Comparison of ENCODE assay signal across 8 cellular contexts in genomic region chr5:180315762-180316212, GRCh38. TPM values are rescaled to one million over a fixed set of nuclear protein-coding genes. Genes with fewer than 3 reads are reported as not detected.
DNase-seq lines count a peak whose midpoint lies in the region; ATAC-seq and TF ChIP-seq lines count a peak whose summit lies in the region.

No MANE protein-coding gene starts in this region.

- H3K36me3 Mint-ChIP-seq in CD8-positive, alpha-beta T cell: no peaks in the 10 kb centered on the region
- H3K36me3 Mint-ChIP-seq in mesothelial cell of epicardium: peaks cover 4% of the 10 kb centered on the region

- no peak overlapping the region for H3K4me3 Mint-ChIP-seq in CD8-positive, alpha-beta T cell
- H3K4me3 Mint-ChIP-seq in mesothelial cell of epicardium: no peak overlapping the region

- H3K27me3 ChIP-seq in CD8-positive, alpha-beta T cell (ENCODE audit: insufficient read depth, low read length): no peaks in the 10 kb centered on the region
- H3K27me3 ChIP-seq in dorsolateral prefrontal cortex: no peaks in the 10 kb centered on the region

- intact Hi-C loops in CD8-positive, alpha-beta T cell (cut with DNase I, micrococcal nuclease): loop anchor here (1.0 kb wide), 3 partner anchors 22 to 188 kb away; no protein-coding TSS in a partner anchor
- intact Hi-C loops in dorsolateral prefrontal cortex (cut with DNase I): no loop called here

- peak; percentile 98 for TF ChIP-seq CTCF in CD8-positive, alpha-beta T cell (IDR thresholded peaks at IDR 0.05)
- TF ChIP-seq CTCF in NB4 (IDR thresholded peaks at IDR 0.05; ENCODE audit: low read depth, low read length) (peak; percentile 91), dorsolateral prefrontal cortex (IDR thresholded peaks at IDR 0.05 in 54 of 56, conservative IDR thresholded peaks at IDR 0.05 in 2 of 56; ENCODE audit: low read depth in 1 of 56, partially characterized antibody in 56 of 56) (peak; percentile 39 to 96 (median 89)), mesothelial cell of epicardium (IDR thresholded peaks at IDR 0.05; ENCODE audit: unreplicated experiment) (peak; percentile 86)

- H3K9me3 ChIP-seq in CD8-positive, alpha-beta T cell (ENCODE audit: low read length): no peaks in the 10 kb centered on the region

- TF ChIP-seq POLR2A in NB4 (IDR thresholded peaks at IDR 0.05; ENCODE audit: extremely low read depth, insufficient read length): no peak

- H3K27me3 Mint-ChIP-seq in CD8-positive, alpha-beta T cell (ENCODE audit: low read depth): peaks cover 4% of the 10 kb centered on the region
- H3K27me3 Mint-ChIP-seq in mesothelial cell of epicardium (ENCODE audit: low read depth): no peaks in the 10 kb centered on the region

- H3K27ac Mint-ChIP-seq in CD8-positive, alpha-beta T cell: no peak overlapping the region
- no peak overlapping the region for H3K27ac Mint-ChIP-seq in mesothelial cell of epicardium

- no peaks in the 10 kb centered on the region for H3K4me1 ChIP-seq in CD8-positive, alpha-beta T cell (ENCODE audit: insufficient read depth, low read length)

- H3K36me3 ChIP-seq in CD8-positive, alpha-beta T cell (ENCODE audit: insufficient read depth, low read length): no peaks in the 10 kb centered on the region

- no peaks in the 10 kb centered on the region for H3K9me3 Mint-ChIP-seq in CD8-positive, alpha-beta T cell
- H3K9me3 Mint-ChIP-seq in mesothelial cell of epicardium: no peaks in the 10 kb centered on the region

- H3K27ac ChIP-seq in CD8-positive, alpha-beta T cell (ENCODE audit: low read depth, low read length): no peak overlapping the region
- peak overlapping the region in 3 of 59 donors; percentile 3 to 13 (median 5) for H3K27ac ChIP-seq in dorsolateral prefrontal cortex

- ATAC-seq in CD8-positive, alpha-beta T cell: peak; percentile 97
- peak; percentile 74 for ATAC-seq in GM21447 (IDR thresholded peaks at IDR 0.05; ENCODE audit: unreplicated experiment)

- CTCF ChIA-PET in CD8-positive, alpha-beta T cell (lab: Charles Lee): interaction anchor here (0.6 to 5.2 kb wide), 29 partner anchors 9 to 482 kb away, joined by 3 to 104 read pairs (median 4); partner anchors contain the start of gene MAPK9

- peak; percentile 51 to 85 (median 70) for DNase-seq in CD8-positive, alpha-beta T cell
- peak; percentile 59 for DNase-seq in NB4 (ENCODE audit: low read depth)
- peak; percentile 70 to 71 for DNase-seq in activated CD4-positive, alpha-beta T cell treated with anti-CD3 and anti-CD28 coated beads, Interleukin-2, amount 50 U/mL, for 4 hours
- DNase-seq in dorsolateral prefrontal cortex: peak in 7 of 10 donors; percentile 54 to 78 (median 71)
- peak in 1 of 2 experiments; percentile 75 for DNase-seq in mesothelial cell of epicardium (ENCODE audit: low spot score in 2 of 2, unreplicated experiment in 2 of 2)
- peak; percentile 41 to 63 for DNase-seq in stimulated activated CD8-positive, alpha-beta memory T cell treated with anti-CD3 and anti-CD28 coated beads, Interleukin-4, amount 100 ng/mL, for 4 hours (ENCODE audit: low read depth in 2 of 2, low spot score in 1 of 2)
- no peak for DNase-seq in amniotic stem cell (lab: John Stamatoyannopoulos, UW)

- POLR2A ChIA-PET in CD8-positive, alpha-beta T cell (lab: Charles Lee): interaction anchor here (1.4 to 2.9 kb wide), 2 partner anchors 13 to 21 kb away, joined by 4 to 19 read pairs; no protein-coding TSS in a partner anchor

- H3K4me3 ChIP-seq in CD8-positive, alpha-beta T cell (ENCODE audit: low read depth, low read length): no peak overlapping the region
- H3K4me3 ChIP-seq in NB4 (ENCODE audit: low read depth, low read length) (no peak overlapping the region), dorsolateral prefrontal cortex (no peak overlapping the region)

- no peaks in the 10 kb centered on the region for H3K4me1 Mint-ChIP-seq in CD8-positive, alpha-beta T cell (ENCODE audit: low read depth)
- no peaks in the 10 kb centered on the region for H3K4me1 Mint-ChIP-seq in mesothelial cell of epicardium

RNA-seq across cellular contexts. Expression of gene MAPK9, which starts 23.9 kb away (rescaled TPM):
- total RNA-seq in CD8-positive, alpha-beta T cell: 10 to 100 TPM; 23.3 to 24.9 TPM
- total RNA-seq in dorsolateral prefrontal cortex: 100 to 1,000 TPM in 95 of 120 experiments, 10 to 100 TPM in 25; 64.6 to 182 (median 123) TPM
- total RNA-seq in mesothelial cell of epicardium: 34.8 to 36.9 TPM (median 35.7 TPM) in 3 replicates

RNA-seq across cellular contexts. Expression of gene GFPT2, which starts 37.3 kb away (rescaled TPM):
- 1 to 10 TPM; 7.9 to 9.9 TPM for total RNA-seq in CD8-positive, alpha-beta T cell
- total RNA-seq in dorsolateral prefrontal cortex (10 to 100 TPM; 19.3 to 78.0 (median 32.5) TPM), mesothelial cell of epicardium (14.9 to 16.3 TPM (median 15.7 TPM) in 3 replicates)

Comparison
In these comparisons a context has a peak if more than half of its experiments do, and no peak if none do; other contexts are left out.
1. intact Hi-C loops: an anchor here in CD8-positive, alpha-beta T cell (1.0 kb wide); none called in dorsolateral prefrontal cortex.